1 cellular context compared by ENCODE assay signal in genomic region chr3:42706721-42707619, GRCh38.
TF ChIP-seq lines count a peak whose summit lies in the region.

No MANE protein-coding gene starts in this region.

TF ChIP-seq in K562, 482 proteins besides CTCF, POLR2A, EP300 and RAD21:
- peak; percentile 62 for TF ChIP-seq PRDM10 (IDR thresholded peaks at IDR 0.05; ENCODE audit: partially characterized antibody)
- TF ChIP-seq ZNF232 (CRISPR knock-in tag; IDR thresholded peaks at IDR 0.05), result no peak
- TF ChIP-seq RAD51 (IDR thresholded peaks at IDR 0.05; ENCODE audit: borderline replicate concordance, low read depth), result no peak
- no peak for TF ChIP-seq ZFP1 (CRISPR knock-in tag; IDR thresholded peaks at IDR 0.05)
- no peak for TF ChIP-seq SUPT5H (IDR thresholded peaks at IDR 0.05)
- peak; percentile 59 for TF ChIP-seq ZFP36 (IDR thresholded peaks at IDR 0.05; ENCODE audit: low read depth, low read length, partially characterized antibody)
- TF ChIP-seq BACH1 (tag; IDR thresholded peaks at IDR 0.05), result no peak
- no peak for TF ChIP-seq TCF3 (CRISPR knock-in tag; IDR thresholded peaks at IDR 0.05)
- TF ChIP-seq MTA2 (IDR thresholded peaks at IDR 0.05; ENCODE audit: low read depth), result no peak
